ENCODE assay signal across 18 cellular contexts in the genomic region with DNA sequence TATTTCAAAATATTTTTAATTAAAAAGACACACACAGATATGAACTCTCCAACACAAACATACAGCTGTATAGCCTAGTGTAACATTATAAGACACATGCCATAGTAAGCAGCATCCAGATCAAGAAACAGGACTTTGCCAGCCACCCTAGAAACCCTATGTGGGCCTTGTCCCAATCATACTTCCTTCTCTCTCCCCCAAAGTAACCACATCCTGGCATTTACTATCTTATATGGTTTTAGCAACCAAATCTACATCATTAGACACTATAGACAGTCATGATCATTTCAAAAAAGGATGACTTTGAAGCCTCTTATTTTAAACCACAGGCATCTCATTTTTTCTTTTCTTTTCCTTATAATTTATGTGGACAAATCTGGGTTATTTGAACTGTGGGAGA.
DNase-seq lines count a peak whose midpoint lies in the region; ATAC-seq and TF ChIP-seq lines count a peak whose summit lies in the region.
"Had no signal": no experiment of that assay in that cellular context is flagged by ENCODE, and none has a peak within 500 bp of the region (broad histone marks: within the 10 kb centered on the region; RNA-seq: fewer than 3 reads in every experiment).

No MANE protein-coding gene starts in this region.

- ATAC-seq in T-helper 17 cell (peak; percentile 60), WTC11 (no peak)
- ATAC-seq in central memory CD8-positive, alpha-beta T cell (replicated peaks; ENCODE audit: extremely low read depth, poor library complexity, severe bottlenecking), result peak; percentile 79
- ATAC-seq: foreskin keratinocyte, Panc1 had no signal

- TF ChIP-seq CTCF in WTC11 (IDR thresholded peaks at IDR 0.05), result no peak

- H3K27ac ChIP-seq in CD4-positive, alpha-beta memory T cell (ENCODE audit: low read depth, low read length), result no peak overlapping the region
- H3K27ac ChIP-seq: dorsolateral prefrontal cortex, epithelial cell of prostate, foreskin keratinocyte, tibial artery had no signal

- intact Hi-C loops in CD4-positive, alpha-beta memory T cell (cut with micrococcal nuclease), result no loop called here

- DNase-seq in CD4-positive, alpha-beta memory T cell, result peak in 3 of 5 donors; percentile 20 to 34 (median 24)
- DNase-seq in GF-D8 (lab: John Stamatoyannopoulos, UW) (peak; percentile 29), T-helper 17 cell (no peak), NCI-H2081 treated with DMSO at 0.1 percent for 48 hours (lab: John Stamatoyannopoulos, UW) (no peak), WTC11 (ENCODE audit: low spot score) (no peak)
- DNase-seq in central memory CD8-positive, alpha-beta T cell (ENCODE audit: low spot score in 2 of 2), result no peak
- DNase-seq in activated CD4-positive, alpha-beta T cell treated with anti-CD3 and anti-CD28 coated beads for 4 hours, result no peak
- DNase-seq: amniotic stem cell; dorsolateral prefrontal cortex; foreskin keratinocyte; GOT3; hippocampal formation; NCI-H1417 treated with DMSO at 0.1 percent for 48 hours; stimulated activated CD4-positive, alpha-beta T cell treated with anti-CD3 and anti-CD28 coated beads, Interleukin-15, amount 100 ng/mL, for 24 hours; tibial artery had no signal

- H3K4me1 Mint-ChIP-seq in CD4-positive, alpha-beta memory T cell, result peaks cover 15 to 29% (median 25%) of the 10 kb centered on the region in 4 donors
- H3K4me1 Mint-ChIP-seq in T-helper 17 cell, result peaks cover 23% of the 10 kb centered on the region
- peaks cover 21% of the 10 kb centered on the region for H3K4me1 Mint-ChIP-seq in central memory CD8-positive, alpha-beta T cell
- no peaks in the 10 kb centered on the region for H3K4me1 Mint-ChIP-seq in WTC11

- H3K36me3 Mint-ChIP-seq in CD4-positive, alpha-beta memory T cell, result peaks cover 19 to 28% of the 10 kb centered on the region in 2 donors
- peaks cover 4% of the 10 kb centered on the region for H3K36me3 Mint-ChIP-seq in T-helper 17 cell (ENCODE audit: low read depth)
- peaks cover 2% of the 10 kb centered on the region for H3K36me3 Mint-ChIP-seq in central memory CD8-positive, alpha-beta T cell (ENCODE audit: insufficient read depth)
- peaks cover 15% of the 10 kb centered on the region for H3K36me3 Mint-ChIP-seq in WTC11

- POLR2A ChIA-PET in CD4-positive, alpha-beta memory T cell (lab: Charles Lee; ENCODE audit: partially characterized antibody), result no interaction called here
- POLR2A ChIA-PET in WTC11 (lab: Charles Lee), result no interaction called here

- peaks cover 24% of the 10 kb centered on the region for H3K4me1 ChIP-seq in CD4-positive, alpha-beta memory T cell (ENCODE audit: insufficient read depth, low read length)

- H3K9me3 Mint-ChIP-seq in CD4-positive, alpha-beta memory T cell, result peaks cover 0 to 18% (median 12%) of the 10 kb centered on the region in 8 donors
- peaks cover 6% of the 10 kb centered on the region for H3K9me3 Mint-ChIP-seq in central memory CD8-positive, alpha-beta T cell
- H3K9me3 Mint-ChIP-seq in WTC11, result peaks cover 20% of the 10 kb centered on the region

- CTCF ChIA-PET in CD4-positive, alpha-beta memory T cell (lab: Charles Lee; ENCODE audit: partially characterized antibody), result no interaction called here
- CTCF ChIA-PET in WTC11 (lab: Charles Lee), result no interaction called here

- no peaks in the 10 kb centered on the region for H3K36me3 ChIP-seq in CD4-positive, alpha-beta memory T cell (ENCODE audit: insufficient read depth, low read length)

- H3K9me3 ChIP-seq in CD4-positive, alpha-beta memory T cell (ENCODE audit: control insufficient read depth in 1 of 2, low read length in 2 of 2), result peaks cover 0 to 6% of the 10 kb centered on the region in 2 donors
- no peaks in the 10 kb centered on the region for H3K9me3 ChIP-seq in T-helper 17 cell (ENCODE audit: control insufficient read depth, low read length, poor library complexity, severe bottlenecking)

- H3K4me3 ChIP-seq in CD4-positive, alpha-beta memory T cell (ENCODE audit: low read length in 2 of 2), result no peak overlapping the region
- H3K4me3 ChIP-seq: dorsolateral prefrontal cortex, lung, tibial artery had no signal

- H3K27me3 Mint-ChIP-seq in CD4-positive, alpha-beta memory T cell, result no peaks in the 10 kb centered on the region
- H3K27me3 Mint-ChIP-seq in T-helper 17 cell (no peaks in the 10 kb centered on the region), WTC11 (ENCODE audit: low read depth) (no peaks in the 10 kb centered on the region)
- no peaks in the 10 kb centered on the region for H3K27me3 Mint-ChIP-seq in central memory CD8-positive, alpha-beta T cell

- peak overlapping the region in 2 of 7 donors; percentile 35 to 37 for H3K27ac Mint-ChIP-seq in CD4-positive, alpha-beta memory T cell
- H3K27ac Mint-ChIP-seq in T-helper 17 cell, result peak overlapping the region; percentile 6
- no peak overlapping the region for H3K27ac Mint-ChIP-seq in central memory CD8-positive, alpha-beta T cell (ENCODE audit: low read depth)
- no peak overlapping the region for H3K27ac Mint-ChIP-seq in WTC11

- peak overlapping the region in 3 of 8 donors; percentile 7 to 51 (median 23) for H3K4me3 Mint-ChIP-seq in CD4-positive, alpha-beta memory T cell
- H3K4me3 Mint-ChIP-seq in T-helper 17 cell (peak overlapping the region; percentile 25), WTC11 (no peak overlapping the region)
- H3K4me3 Mint-ChIP-seq in central memory CD8-positive, alpha-beta T cell, result no peak overlapping the region

- H3K27me3 ChIP-seq in CD4-positive, alpha-beta memory T cell (ENCODE audit: insufficient read depth, low read length), result no peaks in the 10 kb centered on the region
- H3K27me3 ChIP-seq: dorsolateral prefrontal cortex, foreskin keratinocyte, tibial artery had no signal

TF ChIP-seq in WTC11, 78 proteins besides CTCF, POLR2A, EP300 and RAD21:
- no peak for TF ChIP-seq ELF4 (CRISPR knock-in tag; IDR thresholded peaks at IDR 0.05; ENCODE audit: low read depth)
- TF ChIP-seq, protein P1, sequence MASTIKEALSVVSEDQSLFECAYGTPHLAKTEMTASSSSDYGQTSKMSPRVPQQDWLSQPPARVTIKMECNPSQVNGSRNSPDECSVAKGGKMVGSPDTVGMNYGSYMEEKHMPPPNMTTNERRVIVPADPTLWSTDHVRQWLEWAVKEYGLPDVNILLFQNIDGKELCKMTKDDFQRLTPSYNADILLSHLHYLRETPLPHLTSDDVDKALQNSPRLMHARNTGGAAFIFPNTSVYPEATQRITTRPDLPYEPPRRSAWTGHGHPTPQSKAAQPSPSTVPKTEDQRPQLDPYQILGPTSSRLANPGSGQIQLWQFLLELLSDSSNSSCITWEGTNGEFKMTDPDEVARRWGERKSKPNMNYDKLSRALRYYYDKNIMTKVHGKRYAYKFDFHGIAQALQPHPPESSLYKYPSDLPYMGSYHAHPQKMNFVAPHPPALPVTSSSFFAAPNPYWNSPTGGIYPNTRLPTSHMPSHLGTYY (CRISPR knock-in tag; IDR thresholded peaks at IDR 0.05), result no peak
- TF ChIP-seq MYBL2 (CRISPR knock-in tag; IDR thresholded peaks at IDR 0.05), result no peak
- TF ChIP-seq, protein P2, sequence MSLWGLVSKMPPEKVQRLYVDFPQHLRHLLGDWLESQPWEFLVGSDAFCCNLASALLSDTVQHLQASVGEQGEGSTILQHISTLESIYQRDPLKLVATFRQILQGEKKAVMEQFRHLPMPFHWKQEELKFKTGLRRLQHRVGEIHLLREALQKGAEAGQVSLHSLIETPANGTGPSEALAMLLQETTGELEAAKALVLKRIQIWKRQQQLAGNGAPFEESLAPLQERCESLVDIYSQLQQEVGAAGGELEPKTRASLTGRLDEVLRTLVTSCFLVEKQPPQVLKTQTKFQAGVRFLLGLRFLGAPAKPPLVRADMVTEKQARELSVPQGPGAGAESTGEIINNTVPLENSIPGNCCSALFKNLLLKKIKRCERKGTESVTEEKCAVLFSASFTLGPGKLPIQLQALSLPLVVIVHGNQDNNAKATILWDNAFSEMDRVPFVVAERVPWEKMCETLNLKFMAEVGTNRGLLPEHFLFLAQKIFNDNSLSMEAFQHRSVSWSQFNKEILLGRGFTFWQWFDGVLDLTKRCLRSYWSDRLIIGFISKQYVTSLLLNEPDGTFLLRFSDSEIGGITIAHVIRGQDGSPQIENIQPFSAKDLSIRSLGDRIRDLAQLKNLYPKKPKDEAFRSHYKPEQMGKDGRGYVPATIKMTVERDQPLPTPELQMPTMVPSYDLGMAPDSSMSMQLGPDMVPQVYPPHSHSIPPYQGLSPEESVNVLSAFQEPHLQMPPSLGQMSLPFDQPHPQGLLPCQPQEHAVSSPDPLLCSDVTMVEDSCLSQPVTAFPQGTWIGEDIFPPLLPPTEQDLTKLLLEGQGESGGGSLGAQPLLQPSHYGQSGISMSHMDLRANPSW (CRISPR knock-in tag; conservative IDR thresholded peaks at IDR 0.05; ENCODE audit: low read depth), result no peak
- TF ChIP-seq, protein P3, sequence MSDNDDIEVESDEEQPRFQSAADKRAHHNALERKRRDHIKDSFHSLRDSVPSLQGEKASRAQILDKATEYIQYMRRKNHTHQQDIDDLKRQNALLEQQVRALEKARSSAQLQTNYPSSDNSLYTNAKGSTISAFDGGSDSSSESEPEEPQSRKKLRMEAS (CRISPR knock-in tag; IDR thresholded peaks at IDR 0.05), result no peak
- no peak for TF ChIP-seq ZNF423 (CRISPR knock-in tag; IDR thresholded peaks at IDR 0.05)
- TF ChIP-seq CBFB (CRISPR knock-in tag; IDR thresholded peaks at IDR 0.05; ENCODE audit: low read depth), result no peak
- TF ChIP-seq NFYB (CRISPR knock-in tag; conservative IDR thresholded peaks at IDR 0.05; ENCODE audit: low read depth), result no peak
- no peak for TF ChIP-seq NR3C1 (CRISPR knock-in tag; conservative IDR thresholded peaks at IDR 0.05; ENCODE audit: low read depth)

Comparison
In these comparisons a context has a peak if more than half of its experiments do, and no peak if none do; other contexts are left out.
1. DNase-seq: peak in CD4-positive, alpha-beta memory T cell (3 of 5) and GF-D8 (single experiment); none in T-helper 17 cell (0 of 3), central memory CD8-positive, alpha-beta T cell (0 of 2), NCI-H2081 treated with DMSO at 0.1 percent for 48 hours (single experiment), WTC11 (single experiment) and activated CD4-positive, alpha-beta T cell treated with anti-CD3 and anti-CD28 coated beads for 4 hours (0 of 2).